In the genomic region with DNA sequence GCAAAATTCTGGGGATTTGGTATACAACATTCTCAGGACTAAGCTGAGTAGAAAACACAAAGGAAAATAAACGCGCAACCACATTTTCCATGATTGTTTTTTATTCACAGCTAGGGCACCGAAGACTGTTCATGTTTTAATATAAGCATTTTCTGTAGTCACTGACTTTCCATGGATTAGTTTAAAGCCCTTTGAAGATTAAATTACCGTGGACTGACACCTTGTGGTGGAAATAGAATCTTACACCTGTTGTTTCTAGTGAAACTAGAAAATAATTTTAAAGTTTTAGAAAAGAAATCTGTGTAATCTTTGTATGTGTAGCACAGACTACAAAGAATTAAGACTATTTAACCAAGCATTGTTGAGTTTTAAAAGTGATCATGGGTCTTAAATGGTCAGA, we compare ENCODE assay signal across 8 cellular contexts. TPM values are rescaled to one million over a fixed set of nuclear protein-coding genes. Genes with fewer than 3 reads are reported as not detected.
DNase-seq lines count a peak whose midpoint lies in the region; ATAC-seq and TF ChIP-seq lines count a peak whose summit lies in the region.
"Not testable (repeated sequence)": the region's sequence is repeated elsewhere in the genome, so short reads cannot be mapped to it uniquely, and the experiment has no call there.

No MANE protein-coding gene starts in this region.

- not testable (repeated sequence) for H3K27ac Mint-ChIP-seq in HFFc6

- H4K20me1 ChIP-seq in PC-9 (ENCODE audit: insufficient read depth): not testable (repeated sequence)

- not testable (repeated sequence) for H2BK120ac ChIP-seq in mesendoderm (ENCODE audit: low read depth, low read length)

- not testable (repeated sequence) for ATAC-seq in upper lobe of right lung

- H2AFZ ChIP-seq in PC-9: not testable (repeated sequence)

- intact Hi-C loops in PC-9 (cut with micrococcal nuclease; ENCODE audit: unreplicated experiment): loop anchor here (1.0 kb wide), 1 partner anchor 391 kb away; no protein-coding TSS in a partner anchor
- intact Hi-C loops in upper lobe of right lung (cut with DNase I): not testable (repeated sequence)

- H3K27me3 Mint-ChIP-seq in HFFc6 (ENCODE audit: insufficient read depth): not testable (repeated sequence)

- H3K9me2 ChIP-seq in PC-9 (ENCODE audit: insufficient read depth): not testable (repeated sequence)

- not testable (repeated sequence) for H3K27me3 ChIP-seq in PC-9 (ENCODE audit: insufficient read depth, low read depth); mesendoderm (ENCODE audit: insufficient read depth, low read length, poor library complexity); upper lobe of right lung

- not testable (repeated sequence) for H3K56ac ChIP-seq in mesendoderm (ENCODE audit: low read length)

- H3K4me2 ChIP-seq in PC-9; mesendoderm (ENCODE audit: low read length): not testable (repeated sequence)

- not testable (repeated sequence) for H2AK5ac ChIP-seq in mesendoderm (ENCODE audit: low read length)

- not testable (repeated sequence) for H3K4me3 Mint-ChIP-seq in HFFc6

- H3K36me3 Mint-ChIP-seq in HFFc6 (ENCODE audit: low read depth): not testable (repeated sequence)

- H3K4ac ChIP-seq in mesendoderm (ENCODE audit: low read depth, low read length): not testable (repeated sequence)

- CTCF ChIA-PET in PC-9 (lab: Charles Lee): interaction anchor here (0.6 kb wide), 1 partner anchor 304 kb away, joined by 4 read pairs; no protein-coding TSS in a partner anchor

- H2BK5ac ChIP-seq in mesendoderm (ENCODE audit: low read length): not testable (repeated sequence)

- not testable (repeated sequence) for H2BK15ac ChIP-seq in mesendoderm (replicated peaks; ENCODE audit: low read depth)

- not testable (repeated sequence) for H3K79me1 ChIP-seq in mesendoderm (ENCODE audit: low read length)

- not testable (repeated sequence) for H3K23ac ChIP-seq in mesendoderm (ENCODE audit: low read length)

- H3F3A ChIP-seq in PC-9 (ENCODE audit: insufficient read depth, low read depth): not testable (repeated sequence)

- H4K5ac ChIP-seq in mesendoderm (ENCODE audit: low read length): not testable (repeated sequence)

- not testable (repeated sequence) for H3K9ac ChIP-seq in mesendoderm (ENCODE audit: low read length)

- BruUV-seq in PC-9 (replicated peaks; lab: Mats Ljungman, UMichigan): not testable (repeated sequence)

- H3K4me3 ChIP-seq in PC-9; mesendoderm (ENCODE audit: low read length); upper lobe of right lung: not testable (repeated sequence)

- not testable (repeated sequence) for H4K8ac ChIP-seq in mesendoderm (ENCODE audit: low read depth, low read length)

- no CpG with 5 or more reads among the region's 4 CpGs for WGBS in mesendoderm (ENCODE audit: extremely low coverage, insufficient coverage, low lambda C conversion rate)

- not testable (repeated sequence) for H3K27ac ChIP-seq in PC-9; mesendoderm (ENCODE audit: low read depth, low read length); upper lobe of right lung

- DNase-seq in DMS 273 (lab: John Stamatoyannopoulos, UW; ENCODE audit: unreplicated experiment) (peak; percentile 78), HFFc6 (peak; percentile 64), NCI-H2081 treated with DMSO at 0.1 percent for 48 hours (lab: John Stamatoyannopoulos, UW) (peak; percentile 29), PC-9 (peak in 1 of 2 experiments; percentile 45), astrocyte of the hippocampus (ENCODE audit: low read depth, low spot score) (peak; percentile 45), fibroblast of peridontal ligament (ENCODE audit: extremely low read depth) (peak; percentile 74), mesendoderm (peak; percentile 44)
- DNase-seq in upper lobe of right lung: not testable (repeated sequence)

- H3K79me2 ChIP-seq in PC-9 (ENCODE audit: low read depth); mesendoderm (ENCODE audit: control insufficient read depth, insufficient read depth, low read length): not testable (repeated sequence)

- not testable (repeated sequence) for H3K36me3 ChIP-seq in PC-9 (ENCODE audit: low read depth); mesendoderm (ENCODE audit: control insufficient read depth, insufficient read depth, low read length); upper lobe of right lung

- TF ChIP-seq CTCF in HFFc6 (IDR thresholded peaks at IDR 0.05) (peak; percentile 76), PC-9 (conservative IDR thresholded peaks at IDR 0.05) (peak; percentile 80), upper lobe of right lung (IDR thresholded peaks at IDR 0.05) (peak; percentile 39)

- not testable (repeated sequence) for H3K9me3 Mint-ChIP-seq in HFFc6

- H3K18ac ChIP-seq in mesendoderm (ENCODE audit: low read length): not testable (repeated sequence)

- POLR2A ChIA-PET in PC-9 (lab: Charles Lee; ENCODE audit: unreplicated experiment): not testable (repeated sequence)

- not testable (repeated sequence) for H3K9me3 ChIP-seq in PC-9 (ENCODE audit: insufficient read depth, low read depth); upper lobe of right lung

- peaks cover 55% of the 10 kb centered on the region for H3K4me1 Mint-ChIP-seq in HFFc6 (ENCODE audit: low read depth)

- peaks cover 13% of the 10 kb centered on the region for H3K4me1 ChIP-seq in PC-9 (replicated peaks; ENCODE audit: insufficient read depth)
- not testable (repeated sequence) for H3K4me1 ChIP-seq in mesendoderm (ENCODE audit: control insufficient read depth, low read depth, low read length); upper lobe of right lung

RNA-seq across cellular contexts. Expression of a gene that starts 1.3 kb away (rescaled TPM):
- 100 to 1,000 TPM in 1 of 6 experiments, 10 to 100 TPM in 5; 36.6 to 101 (median 92.6) TPM for total RNA-seq in HFFc6 (2021; fragmentation: NEBNext Ultra II Directional; extraction: Animal tissue kit (Norgen Biotek cat#: 25700))
- total RNA-seq in PC-9 (2021) (0.35 TPM in 2 replicates), upper lobe of right lung (2.5 TPM)
- polyA plus RNA-seq in mesendoderm (2013, experiment 1 of 2): 10.4 TPM
- polyA plus RNA-seq in mesendoderm (2013, experiment 2 of 2): 10.1 TPM

Comparison
In these comparisons a context has a peak if more than half of its experiments do, and no peak if none do; other contexts are left out.
1. RNA of a gene that starts 1.3 kb away (total RNA-seq): 36.6 to 101 TPM in HFFc6; 2.5 TPM in upper lobe of right lung (single experiment) and 0.35 TPM in PC-9; every median in the first group is over 10 times any median in the second.
2. Peak in every context shown above with its lines, with median percentiles within 50 percentile points of each other: CTCF ChIP-seq.